ENCODE assay signal across 9 cellular contexts in the genomic region with DNA sequence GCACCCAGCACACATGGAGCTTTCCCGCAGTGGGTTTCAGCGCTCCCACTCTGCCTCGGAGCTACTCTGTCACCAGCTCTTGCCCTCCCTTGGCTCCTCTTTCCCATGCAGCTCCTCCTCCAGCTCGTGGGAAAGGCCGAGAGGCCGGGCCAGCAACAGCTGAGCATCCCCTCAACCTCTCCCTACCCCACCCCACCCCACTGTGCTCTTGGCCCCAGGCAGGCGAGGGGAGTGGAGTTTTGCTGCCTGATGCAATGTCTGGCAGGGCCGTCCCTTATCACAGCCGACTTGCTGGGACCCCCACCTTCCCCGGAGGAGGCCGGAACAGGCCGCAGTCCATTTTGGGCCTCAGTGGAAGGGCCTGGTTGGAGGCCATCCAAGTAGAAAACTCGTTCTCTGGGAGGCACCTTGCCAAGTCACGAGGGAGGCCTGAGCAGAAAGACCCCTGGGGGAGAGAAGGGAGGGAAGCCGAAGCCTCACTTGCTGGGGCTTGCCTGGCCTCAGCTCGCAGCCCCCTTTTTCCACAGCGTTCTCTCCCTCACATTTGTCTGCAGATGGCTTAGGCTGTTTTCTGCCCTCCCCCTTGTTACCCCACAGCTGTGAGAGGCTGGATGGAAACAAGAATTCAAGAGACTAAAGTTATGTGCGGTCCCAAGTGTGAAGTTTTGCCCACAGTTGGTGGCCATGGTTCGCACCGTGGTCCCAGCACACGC. TPM values are rescaled to one million over a fixed set of nuclear protein-coding genes. Genes with fewer than 3 reads are reported as not detected.
DNase-seq lines count a peak whose midpoint lies in the region; ATAC-seq and TF ChIP-seq lines count a peak whose summit lies in the region.
"Had no signal": no experiment of that assay in that cellular context is flagged by ENCODE, and none has a peak within 500 bp of the region (broad histone marks: within the 10 kb centered on the region; RNA-seq: fewer than 3 reads in every experiment).

No MANE protein-coding gene starts in this region.

- POLR2A ChIA-PET in activated CD8-positive, alpha-beta T cell treated with anti-CD3 and anti-CD28 coated beads, Interleukin-2, amount 10 ng/mL, durations not matched to agents 7 days and 5 days (lab: Charles Lee) = no interaction called here

- H3K27me3 Mint-ChIP-seq in activated CD8-positive, alpha-beta T cell treated with anti-CD3 and anti-CD28 coated beads, Interleukin-2, amount 10 ng/mL, durations not matched to agents 7 days and 5 days (ENCODE audit: low read depth) = no peaks in the 10 kb centered on the region

- CTCF ChIA-PET in activated CD8-positive, alpha-beta T cell treated with anti-CD3 and anti-CD28 coated beads, Interleukin-2, amount 10 ng/mL, durations not matched to agents 7 days and 5 days (lab: Charles Lee) = no interaction called here

- no peak overlapping the region for H3K4me3 Mint-ChIP-seq in activated CD8-positive, alpha-beta T cell treated with anti-CD3 and anti-CD28 coated beads, Interleukin-2, amount 10 ng/mL, durations not matched to agents 7 days and 5 days
- H3K4me3 Mint-ChIP-seq: activated naive CD8-positive, alpha-beta T cell treated with anti-CD3 and anti-CD28 coated beads, Interleukin-2, amount 10 ng/mL, durations not matched to agents 7 days and 5 days had no signal

- peak; percentile 69 for DNase-seq in AG10803 (ENCODE audit: low read depth)
- peak in 1 of 3 donors; percentile 62 for DNase-seq in Peyer's patch
- peak; percentile 47 to 79 for DNase-seq in foreskin fibroblast
- DNase-seq in omental fat pad (ENCODE audit: low spot score) = no peak
- no peak for DNase-seq in activated CD8-positive, alpha-beta T cell treated with anti-CD3 and anti-CD28 coated beads, Interleukin-2, amount 10 ng/mL, durations not matched to agents 7 days and 5 days
- no peak for DNase-seq in NCI-H510A treated with DMSO at 0.1 percent for 48 hours (lab: John Stamatoyannopoulos, UW)
- DNase-seq in HPDE6-E6E7 (ENCODE audit: extremely low spot score) = no peak
- DNase-seq in GM19240 (ENCODE audit: insufficient read length, low spot score) = no peak
- DNase-seq: activated naive CD8-positive, alpha-beta T cell treated with anti-CD3 and anti-CD28 coated beads, Interleukin-2, amount 10 ng/mL, durations not matched to agents 7 days and 5 days had no signal

- H3K27me3 ChIP-seq in Peyer's patch = no peaks in the 10 kb centered on the region

- ATAC-seq in omental fat pad (ENCODE audit: low FRiP score) = peak; percentile 80
- ATAC-seq in activated CD8-positive, alpha-beta T cell treated with anti-CD3 and anti-CD28 coated beads, Interleukin-2, amount 10 ng/mL, durations not matched to agents 7 days and 5 days = no peak

- no peak overlapping the region for H3K27ac Mint-ChIP-seq in activated CD8-positive, alpha-beta T cell treated with anti-CD3 and anti-CD28 coated beads, Interleukin-2, amount 10 ng/mL, durations not matched to agents 7 days and 5 days
- H3K27ac Mint-ChIP-seq: activated naive CD8-positive, alpha-beta T cell treated with anti-CD3 and anti-CD28 coated beads, Interleukin-2, amount 10 ng/mL, durations not matched to agents 7 days and 5 days had no signal

- no peaks in the 10 kb centered on the region for H3K36me3 ChIP-seq in Peyer's patch

- H3K4me1 ChIP-seq in Peyer's patch = peaks cover 0 to 28% (median 0%) of the 10 kb centered on the region in 4 donors

- H3K36me3 Mint-ChIP-seq in activated CD8-positive, alpha-beta T cell treated with anti-CD3 and anti-CD28 coated beads, Interleukin-2, amount 10 ng/mL, durations not matched to agents 7 days and 5 days (ENCODE audit: low read depth) = no peaks in the 10 kb centered on the region
- H3K36me3 Mint-ChIP-seq: activated naive CD8-positive, alpha-beta T cell treated with anti-CD3 and anti-CD28 coated beads, Interleukin-2, amount 10 ng/mL, durations not matched to agents 7 days and 5 days had no signal

- H3K9me3 ChIP-seq in Peyer's patch = no peaks in the 10 kb centered on the region

- no peak for TF ChIP-seq POLR2A in Peyer's patch (IDR thresholded peaks at IDR 0.05)

- no peaks in the 10 kb centered on the region for H3K9me3 Mint-ChIP-seq in activated CD8-positive, alpha-beta T cell treated with anti-CD3 and anti-CD28 coated beads, Interleukin-2, amount 10 ng/mL, durations not matched to agents 7 days and 5 days (ENCODE audit: insufficient read depth)
- H3K9me3 Mint-ChIP-seq: activated naive CD8-positive, alpha-beta T cell treated with anti-CD3 and anti-CD28 coated beads, Interleukin-2, amount 10 ng/mL, durations not matched to agents 7 days and 5 days had no signal

- no peaks in the 10 kb centered on the region for H3K4me1 Mint-ChIP-seq in activated CD8-positive, alpha-beta T cell treated with anti-CD3 and anti-CD28 coated beads, Interleukin-2, amount 10 ng/mL, durations not matched to agents 7 days and 5 days (ENCODE audit: low read depth)
- H3K4me1 Mint-ChIP-seq: activated naive CD8-positive, alpha-beta T cell treated with anti-CD3 and anti-CD28 coated beads, Interleukin-2, amount 10 ng/mL, durations not matched to agents 7 days and 5 days had no signal

- H3K27ac ChIP-seq in Peyer's patch = peak overlapping the region; percentile 48 to 85 (median 59)

- H3K4me3 ChIP-seq in AG10803 (ENCODE audit: low read length) (no peak overlapping the region), Peyer's patch (no peak overlapping the region), foreskin fibroblast (ENCODE audit: low read depth in 1 of 2, low read length in 2 of 2) (peak overlapping the region; percentile 7 to 16)

- TF ChIP-seq CTCF in AG10803 (conservative IDR thresholded peaks at IDR 0.05; ENCODE audit: low read length) (no peak), Peyer's patch (IDR thresholded peaks at IDR 0.05) (no peak), foreskin fibroblast (IDR thresholded peaks at IDR 0.05; ENCODE audit: low read depth, low read length) (no peak), omental fat pad (IDR thresholded peaks at IDR 0.05) (no peak)

RNA-seq across cellular contexts. Expression of a gene that starts 35.3 kb away (rescaled TPM):
- total RNA-seq in Peyer's patch = 1 to 10 TPM in 3 of 4 donors, under 1 TPM in 1; 0.88 to 9.1 (median 3.0) TPM
- 10 to 100 TPM; 27.9 to 54.2 (median 34.2) TPM for total RNA-seq in omental fat pad
- not detected for total RNA-seq in activated CD8-positive, alpha-beta T cell treated with anti-CD3 and anti-CD28 coated beads, Interleukin-2, amount 10 ng/mL, durations not matched to agents 7 days and 5 days
- total RNA-seq: activated naive CD8-positive, alpha-beta T cell treated with anti-CD3 and anti-CD28 coated beads, Interleukin-2, amount 10 ng/mL, durations not matched to agents 7 days and 5 days had no signal

Comparison
In these comparisons a context has a peak if more than half of its experiments do, and no peak if none do; other contexts are left out.
1. DNase-seq: peak in AG10803 (single experiment) and foreskin fibroblast (2 of 2); none in omental fat pad (single experiment), activated CD8-positive, alpha-beta T cell treated with anti-CD3 and anti-CD28 coated beads, Interleukin-2, amount 10 ng/mL, durations not matched to agents 7 days and 5 days (single experiment), NCI-H510A treated with DMSO at 0.1 percent for 48 hours (single experiment), HPDE6-E6E7 (single experiment) and GM19240 (single experiment).
2. H3K4me3 ChIP-seq: peak in foreskin fibroblast (2 of 2); none in AG10803 (single experiment) and Peyer's patch (0 of 4).